In the genomic region with DNA sequence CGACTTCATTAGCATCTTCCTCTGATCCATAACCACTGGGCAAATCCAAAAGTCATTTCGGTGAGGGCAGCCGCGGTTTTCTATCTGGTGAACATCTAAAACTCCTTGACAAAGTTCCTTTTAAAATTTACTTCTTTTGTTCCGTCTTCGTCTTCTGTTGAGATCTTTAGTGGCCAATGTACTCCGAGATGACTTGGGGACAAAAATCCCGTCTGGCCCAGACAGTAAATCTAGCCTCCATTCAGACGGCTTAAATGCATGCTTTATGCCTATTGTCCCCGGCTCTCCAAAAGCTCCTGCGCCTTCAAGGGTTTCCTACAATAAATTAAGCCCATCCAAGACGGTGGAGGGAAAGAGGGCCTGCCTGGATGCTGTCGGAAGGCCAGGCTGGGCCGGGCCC, we compare ENCODE assay signal across 17 cellular contexts. TPM values are rescaled to one million over a fixed set of nuclear protein-coding genes. Genes with fewer than 3 reads are reported as not detected.
DNase-seq lines count a peak whose midpoint lies in the region; ATAC-seq, FAIRE-seq and TF ChIP-seq lines count a peak whose summit lies in the region.
"Had no signal": no experiment of that assay in that cellular context is flagged by ENCODE, and none has a peak within 500 bp of the region (broad histone marks: within the 10 kb centered on the region; RNA-seq: fewer than 3 reads in every experiment).

No MANE protein-coding gene starts in this region.

- H4K8ac ChIP-seq in H9 (replicated peaks; ENCODE audit: insufficient read length, low read depth, low read length): no peak overlapping the region

- in situ Hi-C loops in K562 (cut with MboI): no loop called here

- TF ChIP-seq EP300 in K562 (IDR thresholded peaks at IDR 0.05; ENCODE audit: low read length): no peak
- no peak for TF ChIP-seq EP300 in sigmoid colon (IDR thresholded peaks at IDR 0.05)

- no peaks in the 10 kb centered on the region for H3K79me2 ChIP-seq in H9 (ENCODE audit: insufficient read depth, low read length)
- no peaks in the 10 kb centered on the region for H3K79me2 ChIP-seq in K562 (ENCODE audit: control insufficient read depth, insufficient read depth, low read length)

- H3K27ac Mint-ChIP-seq in H9: 0 out of 7 replicates have a peak overlapping the region, but pooled peaks of 1 of the 3 experiments have one; percentile 36

- no peaks in the 10 kb centered on the region for H3K9me3 ChIP-seq in H9 (ENCODE audit: control insufficient read depth, low read depth, low read length)
- no peaks in the 10 kb centered on the region for H3K9me3 ChIP-seq in K562 (replicated peaks; ENCODE audit: control insufficient read depth, insufficient read depth, low read depth, low read length)
- no peaks in the 10 kb centered on the region for H3K9me3 ChIP-seq in sigmoid colon
- H3K9me3 ChIP-seq: HAP-1, Peyer's patch had no signal

- WGBS in H9 (ENCODE audit: extremely low coverage, insufficient read length, low lambda C conversion rate): no CpG with 5 or more reads among the region's 14 CpGs
- 29% methylated on average over 14 of the region's 14 CpGs for WGBS in K562 (ENCODE audit: insufficient coverage, low coverage, missing lambda C conversion rate)
- 92 to 96% methylated on average over 14 of the region's 14 CpGs for WGBS in sigmoid colon, 2 donors

- no peak overlapping the region for H3K4me3 Mint-ChIP-seq in H9
- H3K4me3 Mint-ChIP-seq: CD4-positive, CD25-positive, alpha-beta regulatory T cell had no signal

- intact Hi-C loops in K562 (cut with micrococcal nuclease): loop anchor here (10.0 kb wide), 1 partner anchor 411 kb away; a partner anchor contains a TSS
- intact Hi-C loops in sigmoid colon (cut with DNase I): no loop called here

- no peak overlapping the region for H3K14ac ChIP-seq in H9 (ENCODE audit: insufficient read depth, low read length)

- H3T11ph ChIP-seq in H9 (ENCODE audit: low read length): no peak overlapping the region

- peaks cover 13% of the 10 kb centered on the region for H3K27me3 Mint-ChIP-seq in H9 (ENCODE audit: low read depth)

- no peak for ATAC-seq in K562

- CTCF ChIA-PET in K562 (lab: Yijun Ruan, JAX; ENCODE audit: low intra/inter-chr PET ratio): no interaction called here

- H4K20me1 ChIP-seq in H9 (ENCODE audit: control insufficient read depth, insufficient read depth, insufficient read length) (no peaks in the 10 kb centered on the region), K562 (replicated peaks; ENCODE audit: control insufficient read depth, insufficient read depth, low read length) (no peaks in the 10 kb centered on the region)

- H4K91ac ChIP-seq in H9 (ENCODE audit: insufficient read length, low read depth, low read length): no peak overlapping the region

- TF ChIP-seq RAD21 in K562 (CRISPR knock-in tag; conservative IDR thresholded peaks at IDR 0.05 in 1 of 2, IDR thresholded peaks at IDR 0.05 in 1 of 2): no peak

- no peak overlapping the region for H3K18ac ChIP-seq in H9 (ENCODE audit: insufficient read length, low read depth, low read length)

- H2AFZ ChIP-seq in H9 (ENCODE audit: low read length): no peak overlapping the region
- H2AFZ ChIP-seq in K562 (ENCODE audit: low read depth, low read length): no peak overlapping the region

- no peaks in the 10 kb centered on the region; a peak in 1 of 5 replicates for H3K9me3 Mint-ChIP-seq in H9
- H3K9me3 Mint-ChIP-seq: CD4-positive, CD25-positive, alpha-beta regulatory T cell had no signal

- H3K4me2 ChIP-seq in H9 (ENCODE audit: insufficient read depth, insufficient read length, low read length): no peak overlapping the region
- H3K4me2 ChIP-seq in K562 (ENCODE audit: insufficient read depth, low read length): peak overlapping the region; percentile 32; the same call in 1 of the 2 replicates

- no peak overlapping the region for H2BK15ac ChIP-seq in H9 (ENCODE audit: low read depth, low read length)

- H2BK20ac ChIP-seq in H9 (ENCODE audit: low read depth, low read length, poor library complexity, severe bottlenecking): no peak overlapping the region

- H3K4me3 ChIP-seq in K562 (no peak overlapping the region), sigmoid colon (no peak overlapping the region)
- H3K4me3 ChIP-seq: HAP-1, MG63, Peyer's patch had no signal

- no peak overlapping the region for H2BK5ac ChIP-seq in H9 (ENCODE audit: insufficient read length, low read length)

- no peak overlapping the region for H3K9ac ChIP-seq in H9 (ENCODE audit: extremely low read depth, insufficient read length, low read length)
- H3K9ac ChIP-seq in K562 (ENCODE audit: insufficient read depth in 1 of 2, low read depth in 2 of 2, low read length in 2 of 2): no peak overlapping the region

- no peaks in the 10 kb centered on the region for H3K36me3 ChIP-seq in K562 (ENCODE audit: control insufficient read depth, insufficient read depth, low read length)
- no peaks in the 10 kb centered on the region for H3K36me3 ChIP-seq in sigmoid colon
- H3K36me3 ChIP-seq: HAP-1, MG63, Peyer's patch had no signal

- no peak overlapping the region for H3K27ac ChIP-seq in H9 (ENCODE audit: insufficient read length, low read depth, low read length)
- no peak overlapping the region for H3K27ac ChIP-seq in K562 (ENCODE audit: extremely low read depth, low read depth, low read length)
- H3K27ac ChIP-seq in sigmoid colon: no peak overlapping the region
- H3K27ac ChIP-seq: Peyer's patch had no signal

- TSS peak; percentile 84 for BruUV-seq in K562 (replicated peaks; lab: Mats Ljungman, UMichigan)

- TF ChIP-seq POLR2A in K562 (conservative IDR thresholded peaks at IDR 0.05): no peak
- no peak for TF ChIP-seq POLR2A in sigmoid colon (IDR thresholded peaks at IDR 0.05)

- TF ChIP-seq CTCF in H9 (conservative IDR thresholded peaks at IDR 0.05) (no peak), K562 (IDR thresholded peaks at IDR 0.05 in 2 of 3, conservative IDR thresholded peaks at IDR 0.05 in 1 of 3; ENCODE audit: insufficient read depth in 2 of 3, low read depth in 1 of 3, low read length in 3 of 3) (no peak), sigmoid colon (IDR thresholded peaks at IDR 0.05) (no peak)

- DNase-seq in H9 (peak; percentile 7), K562 (ENCODE audit: extremely low read depth in 1 of 4, low spot score in 3 of 4) (no peak), mesenteric fat pad (ENCODE audit: low spot score) (peak; percentile 47), sigmoid colon (peak; percentile 10), COLO668 (lab: John Stamatoyannopoulos, UW; ENCODE audit: unreplicated experiment) (no peak), DMS114 treated with DMSO at 0.1 percent for 48 hours (lab: John Stamatoyannopoulos, UW; ENCODE audit: unreplicated experiment) (no peak), NCI-H2227 (lab: John Stamatoyannopoulos, UW; ENCODE audit: unreplicated experiment) (no peak)
- DNase-seq: CD4-positive, CD25-positive, alpha-beta regulatory T cell; COR-L47; DMS79 treated with DMSO at 0.1 percent for 48 hours; MG63; NCI-H1417; NCI-H1694 treated with DMSO at 0.1 percent for 48 hours; NCI-H2107; NCI-H82 had no signal

- FAIRE-seq in K562 (lab: Jason Lieb, UNC): no peak

- H4K5ac ChIP-seq in H9 (ENCODE audit: insufficient read length, low read depth, low read length): no peak overlapping the region

- H3K56ac ChIP-seq in H9 (ENCODE audit: insufficient read length, low read depth, low read length): no peak overlapping the region

- H3K23me2 ChIP-seq in H9 (ENCODE audit: insufficient read length, low read depth, low read length, poor library complexity, severe bottlenecking): no peaks in the 10 kb centered on the region

- no peak overlapping the region for H2AK5ac ChIP-seq in H9 (ENCODE audit: insufficient read length, low read length)

- H2BK120ac ChIP-seq in H9 (ENCODE audit: low read depth, low read length, poor library complexity, severe bottlenecking): no peak overlapping the region

- no peak overlapping the region for H2BK12ac ChIP-seq in H9 (ENCODE audit: insufficient read length, low read depth, low read length)

- POLR2A ChIA-PET in K562 (lab: Yijun Ruan, JAX): interaction anchor here (0.7 kb wide), 1 partner anchor 769 kb away, joined by 3 read pairs; no protein-coding TSS in a partner anchor

- no peaks in the 10 kb centered on the region for H3K79me1 ChIP-seq in H9 (ENCODE audit: insufficient read depth, low read depth, low read length, poor library complexity, severe bottlenecking)

- H3K4me1 ChIP-seq in H9 (ENCODE audit: insufficient read depth, low read length) (no peaks in the 10 kb centered on the region), K562 (replicated peaks in 1 of 2; ENCODE audit: control insufficient read depth in 2 of 2, insufficient read depth in 2 of 2, low read length in 2 of 2) (peaks cover 0 to 2% of the 10 kb centered on the region in 2 experiments; a peak in 3 of 5 replicates), sigmoid colon (no peaks in the 10 kb centered on the region)
- H3K4me1 ChIP-seq: HAP-1, Peyer's patch had no signal

- H3K4me1 Mint-ChIP-seq in H9: no peaks in the 10 kb centered on the region; a peak in 1 of 4 replicates
- H3K4me1 Mint-ChIP-seq: CD4-positive, CD25-positive, alpha-beta regulatory T cell had no signal

- H3K23ac ChIP-seq in H9 (ENCODE audit: insufficient read length, low read depth, low read length): no peak overlapping the region

- no peaks in the 10 kb centered on the region for H3K36me3 Mint-ChIP-seq in H9 (ENCODE audit: insufficient read depth in 1 of 3, low read depth in 3 of 3)
- H3K36me3 Mint-ChIP-seq: CD4-positive, CD25-positive, alpha-beta regulatory T cell had no signal

- H3K27me3 ChIP-seq in H9 (ENCODE audit: insufficient read depth, low read length) (no peaks in the 10 kb centered on the region), K562 (ENCODE audit: control insufficient read depth in 2 of 2, insufficient read depth in 2 of 2, low read length in 2 of 2) (peaks cover 4 to 7% of the 10 kb centered on the region in 2 experiments; a peak in 4 of 5 replicates), sigmoid colon (peaks cover 0 to 5% (median 0%) of the 10 kb centered on the region in 3 donors)
- H3K27me3 ChIP-seq: MG63, Peyer's patch had no signal

- no peaks in the 10 kb centered on the region for H3K9me1 ChIP-seq in K562 (ENCODE audit: control insufficient read depth, insufficient read depth, low read length)

- no peak overlapping the region for H3K4ac ChIP-seq in H9 (ENCODE audit: low read depth, low read length)

RNA-seq across cellular contexts. Expression of a gene that starts 59.8 kb away (rescaled TPM):
- total RNA-seq in H9 (2021) (0.15 and 0.22 TPM in 2 replicates), K562 (2014; rRNA removed) (29.5 and 33.6 TPM in 2 replicates), K562 (2014; rRNA removed; fragmentation: Illumina TruSeq; extraction: Trizol) (29.7 and 32.2 TPM in 2 replicates), K562 (2015; rRNA removed; fragmentation: Illumina TruSeq; extraction: Trizol) (26.1 and 28.1 TPM in 2 replicates), K562 (2021) (77.7 and 92.3 TPM in 2 replicates), mesenteric fat pad (31.4 TPM), sigmoid colon (not detected)
- total RNA-seq in K562 (2011; cell fraction: chromatin; rRNA removed; ENCODE audit: low replicate concordance): 153 and 334 TPM in 2 replicates
- total RNA-seq in K562 (2011; cell fraction: nucleolus; rRNA removed): 281 and 292 TPM in 2 replicates
- 180 and 211 TPM in 2 replicates for total RNA-seq in K562 (2011; cell fraction: nucleoplasm; rRNA removed)
- polyA plus RNA-seq in K562 (2011; rRNA removed) (133 TPM in 2 replicates), K562 (2014; fragmentation: Illumina TruSeq; extraction: Trizol) (68.2 and 86.9 TPM in 2 replicates), K562 (2014; fragmentation: Nextera tagmentation; extraction: Ambion mirVana) (10 to 100 TPM; 10.2 to 11.5 TPM), K562 (2014; rRNA removed) (80.9 and 87.6 TPM in 2 replicates), sigmoid colon (10 to 100 TPM in 2 of 3 donors, 1 to 10 TPM in 1; 1.2 to 11.1 (median 10.1) TPM)
- 96.6 and 154 TPM in 2 replicates for polyA plus RNA-seq in K562 (2011; cell fraction: cytosol; rRNA removed)
- polyA plus RNA-seq in K562 (2011; cell fraction: nucleus; rRNA removed): 301 and 457 TPM in 2 replicates
- 69.0 and 89.1 TPM in 2 replicates for polyA plus RNA-seq in K562 (2012)
- polyA minus RNA-seq in K562 (2011; rRNA and poly(A)+ RNA removed): 48.1 and 73.1 TPM in 2 replicates
- polyA minus RNA-seq in K562 (2011; cell fraction: cytosol; rRNA and poly(A)+ RNA removed): 38.3 and 45.9 TPM in 2 replicates
- 87.9 and 158 TPM in 2 replicates for polyA minus RNA-seq in K562 (2011; cell fraction: nucleus; rRNA and poly(A)+ RNA removed)
- polyA plus RNA-seq: CD4-positive, CD25-positive, alpha-beta regulatory T cell had no signal

Comparison
In these comparisons a context has a peak if more than half of its experiments do, and no peak if none do; other contexts are left out.
1. DNase-seq: peak in H9 (single experiment), mesenteric fat pad (single experiment) and sigmoid colon (single experiment); none in K562 (0 of 4), COLO668 (single experiment), DMS114 treated with DMSO at 0.1 percent for 48 hours (single experiment) and NCI-H2227 (single experiment).
2. RNA of a gene that starts 59.8 kb away (total RNA-seq): 26.1 to 334 TPM in K562 and 31.4 TPM in mesenteric fat pad (single experiment); 0.15 to 0.22 TPM in H9 and not detected in sigmoid colon; every median in the first group is over 10 times any median in the second.